2 cellular contexts compared by ENCODE assay signal in genomic region chr22:40653361-40653760, GRCh38.
TF ChIP-seq lines count a peak whose summit lies in the region.

No MANE protein-coding gene starts in this region.

TF ChIP-seq in A549, 52 proteins besides CTCF, POLR2A, EP300 and RAD21:
- no peak for TF ChIP-seq PBX3 (IDR thresholded peaks at IDR 0.05)
- no peak for TF ChIP-seq TP53 (CRISPR knock-in tag; IDR thresholded peaks at IDR 0.05)
- TF ChIP-seq HMGXB4 (CRISPR knock-in tag; IDR thresholded peaks at IDR 0.05; ENCODE audit: borderline replicate concordance), result no peak
- TF ChIP-seq HOXA7 (CRISPR knock-in tag; IDR thresholded peaks at IDR 0.05), result no peak
- no peak for TF ChIP-seq PHF8 (IDR thresholded peaks at IDR 0.05; ENCODE audit: borderline replicate concordance, low read depth)
- no peak for TF ChIP-seq RARB (CRISPR knock-in tag; IDR thresholded peaks at IDR 0.05)
- TF ChIP-seq EHF (CRISPR knock-in tag; IDR thresholded peaks at IDR 0.05), result no peak
- TF ChIP-seq, protein P1, sequence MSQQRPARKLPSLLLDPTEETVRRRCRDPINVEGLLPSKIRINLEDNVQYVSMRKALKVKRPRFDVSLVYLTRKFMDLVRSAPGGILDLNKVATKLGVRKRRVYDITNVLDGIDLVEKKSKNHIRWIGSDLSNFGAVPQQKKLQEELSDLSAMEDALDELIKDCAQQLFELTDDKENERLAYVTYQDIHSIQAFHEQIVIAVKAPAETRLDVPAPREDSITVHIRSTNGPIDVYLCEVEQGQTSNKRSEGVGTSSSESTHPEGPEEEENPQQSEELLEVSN (IDR thresholded peaks at IDR 0.05; ENCODE audit: borderline replicate concordance, low read depth), result no peak
- no peak for TF ChIP-seq ESRRA (IDR thresholded peaks at IDR 0.05; ENCODE audit: borderline replicate concordance, low read length)
- no peak for TF ChIP-seq BCL3 (IDR thresholded peaks at IDR 0.05)
- no peak for TF ChIP-seq RCOR1 (IDR thresholded peaks at IDR 0.05; ENCODE audit: low read depth, low read length)
- TF ChIP-seq ZC3H11A (IDR thresholded peaks at IDR 0.05), result no peak
- TF ChIP-seq, protein P2, sequence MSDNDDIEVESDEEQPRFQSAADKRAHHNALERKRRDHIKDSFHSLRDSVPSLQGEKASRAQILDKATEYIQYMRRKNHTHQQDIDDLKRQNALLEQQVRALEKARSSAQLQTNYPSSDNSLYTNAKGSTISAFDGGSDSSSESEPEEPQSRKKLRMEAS (IDR thresholded peaks at IDR 0.05), result no peak
- TF ChIP-seq, protein P3, sequence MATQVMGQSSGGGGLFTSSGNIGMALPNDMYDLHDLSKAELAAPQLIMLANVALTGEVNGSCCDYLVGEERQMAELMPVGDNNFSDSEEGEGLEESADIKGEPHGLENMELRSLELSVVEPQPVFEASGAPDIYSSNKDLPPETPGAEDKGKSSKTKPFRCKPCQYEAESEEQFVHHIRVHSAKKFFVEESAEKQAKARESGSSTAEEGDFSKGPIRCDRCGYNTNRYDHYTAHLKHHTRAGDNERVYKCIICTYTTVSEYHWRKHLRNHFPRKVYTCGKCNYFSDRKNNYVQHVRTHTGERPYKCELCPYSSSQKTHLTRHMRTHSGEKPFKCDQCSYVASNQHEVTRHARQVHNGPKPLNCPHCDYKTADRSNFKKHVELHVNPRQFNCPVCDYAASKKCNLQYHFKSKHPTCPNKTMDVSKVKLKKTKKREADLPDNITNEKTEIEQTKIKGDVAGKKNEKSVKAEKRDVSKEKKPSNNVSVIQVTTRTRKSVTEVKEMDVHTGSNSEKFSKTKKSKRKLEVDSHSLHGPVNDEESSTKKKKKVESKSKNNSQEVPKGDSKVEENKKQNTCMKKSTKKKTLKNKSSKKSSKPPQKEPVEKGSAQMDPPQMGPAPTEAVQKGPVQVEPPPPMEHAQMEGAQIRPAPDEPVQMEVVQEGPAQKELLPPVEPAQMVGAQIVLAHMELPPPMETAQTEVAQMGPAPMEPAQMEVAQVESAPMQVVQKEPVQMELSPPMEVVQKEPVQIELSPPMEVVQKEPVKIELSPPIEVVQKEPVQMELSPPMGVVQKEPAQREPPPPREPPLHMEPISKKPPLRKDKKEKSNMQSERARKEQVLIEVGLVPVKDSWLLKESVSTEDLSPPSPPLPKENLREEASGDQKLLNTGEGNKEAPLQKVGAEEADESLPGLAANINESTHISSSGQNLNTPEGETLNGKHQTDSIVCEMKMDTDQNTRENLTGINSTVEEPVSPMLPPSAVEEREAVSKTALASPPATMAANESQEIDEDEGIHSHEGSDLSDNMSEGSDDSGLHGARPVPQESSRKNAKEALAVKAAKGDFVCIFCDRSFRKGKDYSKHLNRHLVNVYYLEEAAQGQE (IDR thresholded peaks at IDR 0.05), result no peak
- no peak for TF ChIP-seq HDAC2 (IDR thresholded peaks at IDR 0.05)
- TF ChIP-seq FOSL2 (IDR thresholded peaks at IDR 0.05), result no peak
- TF ChIP-seq FOSL2 (CRISPR knock-in tag; IDR thresholded peaks at IDR 0.05), result no peak
- TF ChIP-seq, protein P4, sequence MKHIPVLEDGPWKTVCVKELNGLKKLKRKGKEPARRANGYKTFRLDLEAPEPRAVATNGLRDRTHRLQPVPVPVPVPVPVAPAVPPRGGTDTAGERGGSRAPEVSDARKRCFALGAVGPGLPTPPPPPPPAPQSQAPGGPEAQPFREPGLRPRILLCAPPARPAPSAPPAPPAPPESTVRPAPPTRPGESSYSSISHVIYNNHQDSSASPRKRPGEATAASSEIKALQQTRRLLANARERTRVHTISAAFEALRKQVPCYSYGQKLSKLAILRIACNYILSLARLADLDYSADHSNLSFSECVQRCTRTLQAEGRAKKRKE (CRISPR knock-in tag; IDR thresholded peaks at IDR 0.05; ENCODE audit: low read depth), result no peak

TF ChIP-seq in HEK293, 187 proteins besides CTCF, POLR2A, EP300 and RAD21 (continued from another document):
- TF ChIP-seq ZNF645 (tag by site-specific recombination; IDR thresholded peaks at IDR 0.05), result no peak
- TF ChIP-seq ZNF10 (tag by site-specific recombination; IDR thresholded peaks at IDR 0.05), result no peak
- TF ChIP-seq ZNF747 (tag by site-specific recombination; IDR thresholded peaks at IDR 0.05), result no peak
- no peak for TF ChIP-seq ZNF114 (tag by site-specific recombination; IDR thresholded peaks at IDR 0.05)
- TF ChIP-seq ZNF138 (tag by site-specific recombination; IDR thresholded peaks at IDR 0.05; ENCODE audit: borderline replicate concordance), result no peak
- TF ChIP-seq ZNF571 (tag by site-specific recombination; IDR thresholded peaks at IDR 0.05), result no peak
- no peak for TF ChIP-seq ZNF16 (tag by site-specific recombination; IDR thresholded peaks at IDR 0.05; ENCODE audit: low read depth)
- TF ChIP-seq ZNF221 (tag by site-specific recombination; IDR thresholded peaks at IDR 0.05; ENCODE audit: borderline replicate concordance), result no peak
- no peak for TF ChIP-seq ZFP41 (tag by site-specific recombination; IDR thresholded peaks at IDR 0.05; ENCODE audit: borderline replicate concordance)
- no peak for TF ChIP-seq BCL11A (tag by site-specific recombination; IDR thresholded peaks at IDR 0.05; ENCODE audit: low read depth)
- TF ChIP-seq ZNF837 (tag by site-specific recombination; IDR thresholded peaks at IDR 0.05), result no peak
- no peak for TF ChIP-seq ZBTB21 (tag by site-specific recombination; IDR thresholded peaks at IDR 0.05)
- TF ChIP-seq ZBTB7A (tag by site-specific recombination; IDR thresholded peaks at IDR 0.05; ENCODE audit: low read depth), result no peak
- no peak for TF ChIP-seq ZNF791 (tag by site-specific recombination; IDR thresholded peaks at IDR 0.05)
